19 cellular contexts compared by ENCODE assay signal in genomic region chr4:138234254-138234653, GRCh38. TPM values are rescaled to one million over a fixed set of nuclear protein-coding genes. Genes with fewer than 3 reads are reported as not detected.
DNase-seq lines count a peak whose midpoint lies in the region; ATAC-seq and TF ChIP-seq lines count a peak whose summit lies in the region.
"Had no signal": no experiment of that assay in that cellular context is flagged by ENCODE, and none has a peak within 500 bp of the region (broad histone marks: within the 10 kb centered on the region; RNA-seq: fewer than 3 reads in every experiment).

No MANE protein-coding gene starts in this region.

- H3K27ac ChIP-seq in ACC112 (ENCODE audit: low read depth, low read length) (peak overlapping the region; percentile 98), PC-3 (ENCODE audit: low read length) (peak overlapping the region; percentile 94; the same call in 1 of the 2 replicates), brain microvascular endothelial cell (peak overlapping the region; percentile 82), osteoblast (ENCODE audit: low read depth, low read length) (peak overlapping the region; percentile 76)

- H3K9ac ChIP-seq in PC-3 (ENCODE audit: low read length), result 0 out of 2 replicates have a peak overlapping the region, but pooled peaks have one; percentile 59
- H3K9ac ChIP-seq: BLaER1 treated with 17β-estradiol and CSF1 and Interleukin-3, amounts not matched to agents 10 nM and 100 nM had no signal

- intact Hi-C loops in PC-3 (cut with micrococcal nuclease), result loop anchor here (10.0 kb wide), 1 partner anchor 681 kb away; no protein-coding TSS in a partner anchor

- H3F3A ChIP-seq in PC-3 (ENCODE audit: low read length, unreplicated experiment), result no peaks in the 10 kb centered on the region

- no peaks in the 10 kb centered on the region for H3K27me3 ChIP-seq in ACC112 (ENCODE audit: insufficient read depth, low read length)
- no peaks in the 10 kb centered on the region for H3K27me3 ChIP-seq in PC-3 (ENCODE audit: low read length)
- no peaks in the 10 kb centered on the region for H3K27me3 ChIP-seq in brain microvascular endothelial cell (replicated peaks)
- H3K27me3 ChIP-seq in osteoblast (ENCODE audit: insufficient read depth, low read length), result no peaks in the 10 kb centered on the region
- H3K27me3 ChIP-seq: BLaER1 treated with 17β-estradiol and CSF1 and Interleukin-3, amounts not matched to agents 10 nM and 100 nM had no signal

- H3K9me2 ChIP-seq in PC-3 (replicated peaks; ENCODE audit: low read length), result no peaks in the 10 kb centered on the region

- CTCF ChIA-PET in PC-3 (lab: Charles Lee), result no interaction called here

- TF ChIP-seq CTCF in PC-3 (conservative IDR thresholded peaks at IDR 0.05; ENCODE audit: low read depth, low read length) (no peak), brain microvascular endothelial cell (IDR thresholded peaks at IDR 0.05; ENCODE audit: low read depth, low read length, missing control alignments) (no peak), osteoblast (IDR thresholded peaks at IDR 0.05; ENCODE audit: extremely low read depth, low read depth, low read length) (no peak)

- POLR2A ChIA-PET in PC-3 (lab: Charles Lee; ENCODE audit: unreplicated experiment), result no interaction called here

- in situ Hi-C loops in brain microvascular endothelial cell (cut with HindIII; ENCODE audit: low pct_ligation_motif_present, low sequenced_read_pairs), result no loop called here

- no peak overlapping the region for H3K4me3 ChIP-seq in ACC112 (ENCODE audit: low read depth, low read length)
- H3K4me3 ChIP-seq in PC-3 (ENCODE audit: low read length), result no peak overlapping the region
- H3K4me3 ChIP-seq in brain microvascular endothelial cell (ENCODE audit: low read depth, low read length), result no peak overlapping the region
- H3K4me3 ChIP-seq in osteoblast (ENCODE audit: insufficient read depth, low read length), result no peak overlapping the region
- H3K4me3 ChIP-seq: BLaER1 treated with 17β-estradiol and CSF1 and Interleukin-3, amounts not matched to agents 10 nM and 100 nM had no signal

- H3K36me3 ChIP-seq in ACC112 (ENCODE audit: insufficient read depth, low read length) (peaks cover 16% of the 10 kb centered on the region), PC-3 (ENCODE audit: low read depth, low read length) (peaks cover 7% of the 10 kb centered on the region), brain microvascular endothelial cell (replicated peaks) (no peaks in the 10 kb centered on the region), osteoblast (ENCODE audit: insufficient read depth, low read length) (peaks cover 3% of the 10 kb centered on the region)

- BruUV-seq in PC-3 (replicated peaks; lab: Mats Ljungman, UMichigan), result no TSS peak

- H4K20me1 ChIP-seq in PC-3 (ENCODE audit: low read length) (no peaks in the 10 kb centered on the region), osteoblast (ENCODE audit: insufficient read depth, low read length) (no peaks in the 10 kb centered on the region)
- H4K20me1 ChIP-seq: BLaER1 treated with 17β-estradiol and CSF1 and Interleukin-3, amounts not matched to agents 10 nM and 100 nM had no signal

- ATAC-seq in PC-3, result no peak
- ATAC-seq: HCT116, Right ventricle myocardium inferior had no signal

- H3K4me2 ChIP-seq in PC-3 (ENCODE audit: low read length), result no peak overlapping the region
- H3K4me2 ChIP-seq in osteoblast (ENCODE audit: insufficient read depth, low read length), result no peak overlapping the region

- peaks cover 39% of the 10 kb centered on the region for H3K4me1 ChIP-seq in ACC112 (ENCODE audit: control insufficient read depth, insufficient read depth, low read length, unreplicated experiment)
- peaks cover 35% of the 10 kb centered on the region for H3K4me1 ChIP-seq in PC-3 (ENCODE audit: insufficient read depth, low read length)
- H3K4me1 ChIP-seq in osteoblast (ENCODE audit: insufficient read depth, low read length), result peaks cover 20% of the 10 kb centered on the region

- H2AFZ ChIP-seq in ACC112 (ENCODE audit: low read length, unreplicated experiment) (no peak overlapping the region), PC-3 (ENCODE audit: low read length) (no peak overlapping the region), osteoblast (ENCODE audit: low read length) (no peak overlapping the region)

- no peaks in the 10 kb centered on the region for H3K9me3 ChIP-seq in PC-3 (ENCODE audit: low read length)
- no peaks in the 10 kb centered on the region for H3K9me3 ChIP-seq in osteoblast (ENCODE audit: low read depth, low read length)
- H3K9me3 ChIP-seq: BLaER1 treated with 17β-estradiol and CSF1 and Interleukin-3, amounts not matched to agents 10 nM and 100 nM; Caco-2 had no signal

- H3K79me2 ChIP-seq in ACC112 (ENCODE audit: control insufficient read depth, insufficient read depth, low read length, unreplicated experiment) (peaks cover 21% of the 10 kb centered on the region), PC-3 (ENCODE audit: low read length) (peaks cover 48% of the 10 kb centered on the region), osteoblast (ENCODE audit: insufficient read depth, low read length) (peaks cover 5% of the 10 kb centered on the region)

- DNase-seq in PC-3 (no peak), brain microvascular endothelial cell (no peak), osteoblast (ENCODE audit: insufficient read length, low spot score, missing footprints) (no peak), NCI-H524 treated with DMSO at 0.1 percent for 48 hours (lab: John Stamatoyannopoulos, UW) (no peak), GM03348 (ENCODE audit: low spot score) (no peak), anterior cingulate cortex (lab: John Stamatoyannopoulos, UW) (no peak)
- DNase-seq: Caco-2; CD4-positive, alpha-beta memory T cell; DND-41; NCI-H1092; NCI-H1436; NCI-H2029; NCI-H345; NCI-H524; NCI-H82 had no signal

RNA-seq across cellular contexts. Expression of gene SLC7A11, which starts 7.9 kb away (rescaled TPM):
- total RNA-seq in PC-3 (2014; rRNA removed) (13.3 and 14.0 TPM in 2 replicates), osteoblast (46.3 and 55.7 TPM in 2 replicates)
